Comparison of ENCODE assay signal across 10 cellular contexts in genomic region chr19:17861542-17862402, GRCh38. TPM values are rescaled to one million over a fixed set of nuclear protein-coding genes. Genes with fewer than 3 reads are reported as not detected.
DNase-seq lines count a peak whose midpoint lies in the region; ATAC-seq, FAIRE-seq and TF ChIP-seq lines count a peak whose summit lies in the region.
"Had no signal": no experiment of that assay in that cellular context is flagged by ENCODE, and none has a peak within 500 bp of the region (broad histone marks: within the 10 kb centered on the region; RNA-seq: fewer than 3 reads in every experiment).

No MANE protein-coding gene starts in this region.

- DNase-seq in HepG2 (ENCODE audit: low spot score) (no peak), right lobe of liver (no peak), thyroid gland (no peak), NCI-H226 (no peak), iPS-NIHi7 (ENCODE audit: extremely low spot score) (no peak)
- DNase-seq in activated CD8-positive, alpha-beta memory T cell treated with anti-CD3 and anti-CD28 coated beads, Interleukin-2, amount 10 ng/mL, durations not matched to agents 7 days and 5 days: peak; percentile 39

- BruUV-seq in HepG2 (replicated peaks; lab: Mats Ljungman, UMichigan): no TSS peak

- TF ChIP-seq POLR2A in HepG2 (IDR thresholded peaks at IDR 0.05; ENCODE audit: insufficient read depth in 1 of 2, low read depth in 2 of 2, low read length in 2 of 2) (peak; percentile 35 to 38; a peak in 1 of 4 replicates), right lobe of liver (IDR thresholded peaks at IDR 0.05) (no peak), thyroid gland (IDR thresholded peaks at IDR 0.05) (no peak)

- H2AFZ ChIP-seq in HepG2 (ENCODE audit: low read length): no peak overlapping the region

- H3K4me3 Mint-ChIP-seq in activated CD8-positive, alpha-beta memory T cell treated with anti-CD3 and anti-CD28 coated beads, Interleukin-2, amount 10 ng/mL, durations not matched to agents 7 days and 5 days: peak overlapping the region; percentile 94

- in situ Hi-C loops in HepG2 (cut with HindIII; ENCODE audit: extremely low pct_ligation_motif_present, low pct_unique_long_range_greater_than_20kb): no loop called here

- H3K36me3 Mint-ChIP-seq in activated CD8-positive, alpha-beta memory T cell treated with anti-CD3 and anti-CD28 coated beads, Interleukin-2, amount 10 ng/mL, durations not matched to agents 7 days and 5 days: peaks cover 40% of the 10 kb centered on the region

- no peaks in the 10 kb centered on the region for H3K27me3 Mint-ChIP-seq in activated CD8-positive, alpha-beta memory T cell treated with anti-CD3 and anti-CD28 coated beads, Interleukin-2, amount 10 ng/mL, durations not matched to agents 7 days and 5 days

- peaks cover 27% of the 10 kb centered on the region for H3K79me2 ChIP-seq in HepG2 (ENCODE audit: insufficient read depth, low read length)

- peaks cover 35% of the 10 kb centered on the region for H3K4me1 ChIP-seq in HepG2 (ENCODE audit: insufficient read depth, low read length)
- H3K4me1 ChIP-seq in right lobe of liver: peaks cover 0 to 13% (median 6%) of the 10 kb centered on the region in 4 donors
- peaks cover 3% of the 10 kb centered on the region for H3K4me1 ChIP-seq in iPS-15b (ENCODE audit: control insufficient read depth, insufficient read depth, low read length)
- peaks cover 48 to 61% of the 10 kb centered on the region in 2 donors for H3K4me1 ChIP-seq in thyroid gland

- peaks cover 31% of the 10 kb centered on the region for H3K4me1 Mint-ChIP-seq in activated CD8-positive, alpha-beta memory T cell treated with anti-CD3 and anti-CD28 coated beads, Interleukin-2, amount 10 ng/mL, durations not matched to agents 7 days and 5 days

- 72% methylated on average over 8 of the region's 23 CpGs for WGBS in HepG2 (ENCODE audit: low lambda C conversion rate)
- 90% methylated on average over 2 of the region's 23 CpGs for WGBS in right lobe of liver (ENCODE audit: insufficient coverage, low coverage, low lambda C conversion rate, missing lambda C conversion rate)
- 78 to 86% methylated on average over 15 to 22 of the region's 23 CpGs for WGBS in thyroid gland, 2 donors

- H3K4me3 ChIP-seq in HepG2 (replicated peaks in 1 of 3; ENCODE audit: insufficient read depth in 1 of 3, low read depth in 2 of 3, low read length in 3 of 3) (peak overlapping the region; percentile 91 to 97 (median 96)), right lobe of liver (no peak overlapping the region), iPS-15b (ENCODE audit: low read depth, low read length) (peak overlapping the region; percentile 80), thyroid gland (replicated peaks in 1 of 3) (no peak overlapping the region)

- H3K27me3 ChIP-seq in HepG2 (ENCODE audit: control insufficient read depth in 1 of 2, insufficient read depth in 2 of 2, low read length in 2 of 2) (no peaks in the 10 kb centered on the region; a peak in 1 of 5 replicates), right lobe of liver (no peaks in the 10 kb centered on the region), iPS-15b (ENCODE audit: control insufficient read depth, insufficient read depth, low read length) (no peaks in the 10 kb centered on the region), thyroid gland (no peaks in the 10 kb centered on the region)

- POLR2A ChIA-PET in HepG2 (lab: Yijun Ruan, JAX): interaction anchor here (1.2 to 1.6 kb wide), 3 partner anchors 15 to 256 kb away, joined by 3 to 4 read pairs (median 3); no protein-coding TSS in a partner anchor

- H4K20me1 ChIP-seq in HepG2 (ENCODE audit: insufficient read depth, low read length): peaks cover 55% of the 10 kb centered on the region

- H3K27ac ChIP-seq in HepG2 (ENCODE audit: extremely low read length, insufficient read depth, low read length) (peak overlapping the region; percentile 82), right lobe of liver (no peak overlapping the region), thyroid gland (peak overlapping the region; percentile 63 to 85 (median 84))

- FAIRE-seq in HepG2 (lab: Jason Lieb, UNC): no peak
- FAIRE-seq: G401.6 had no signal

- peak overlapping the region; percentile 93 for H3K27ac Mint-ChIP-seq in activated CD8-positive, alpha-beta memory T cell treated with anti-CD3 and anti-CD28 coated beads, Interleukin-2, amount 10 ng/mL, durations not matched to agents 7 days and 5 days

- no peak for TF ChIP-seq RAD21 in HepG2 (CRISPR knock-in tag; IDR thresholded peaks at IDR 0.05)

- TF ChIP-seq CTCF in HepG2 (CRISPR knock-in tag; IDR thresholded peaks at IDR 0.05): no peak
- TF ChIP-seq CTCF in right lobe of liver (IDR thresholded peaks at IDR 0.05): no peak
- no peak for TF ChIP-seq CTCF in thyroid gland (IDR thresholded peaks at IDR 0.05)

- TF ChIP-seq EP300 in HepG2 (IDR thresholded peaks at IDR 0.05; ENCODE audit: low read depth in 2 of 2, low read length in 2 of 2): no peak
- TF ChIP-seq EP300 in HepG2 (CRISPR knock-in tag; IDR thresholded peaks at IDR 0.05; ENCODE audit: borderline replicate concordance): no peak

- H3K4me2 ChIP-seq in HepG2 (ENCODE audit: low read depth, low read length): peak overlapping the region; percentile 82

- peaks cover 14 to 33% of the 10 kb centered on the region in 2 experiments for H3K36me3 ChIP-seq in HepG2 (replicated peaks in 1 of 2; ENCODE audit: control insufficient read depth in 1 of 2, insufficient read depth in 2 of 2, low read length in 2 of 2)
- H3K36me3 ChIP-seq in right lobe of liver: peaks cover 17 to 35% (median 22%) of the 10 kb centered on the region in 4 donors
- peaks cover 44% of the 10 kb centered on the region for H3K36me3 ChIP-seq in iPS-15b (ENCODE audit: control insufficient read depth, insufficient read depth, low read length)
- H3K36me3 ChIP-seq in thyroid gland: peaks cover 24 to 30% of the 10 kb centered on the region in 2 donors

- intact Hi-C loops in HepG2 (cut with micrococcal nuclease; ENCODE audit: unreplicated experiment) (no loop called here), right lobe of liver (cut with DNase I) (loop anchor here in 1 of 2 donors (10.0 kb wide), 1 partner anchor 63 kb away; no protein-coding TSS in a partner anchor), thyroid gland (cut with DNase I) (loop anchor here (5.0 kb wide), 2 partner anchors 136 to 196 kb away; no protein-coding TSS in a partner anchor)

- no peaks in the 10 kb centered on the region for H3K9me3 ChIP-seq in HepG2 (ENCODE audit: low read length)
- H3K9me3 ChIP-seq in right lobe of liver: no peaks in the 10 kb centered on the region
- H3K9me3 ChIP-seq in iPS-15b (ENCODE audit: control insufficient read depth, insufficient read depth, low read length): no peaks in the 10 kb centered on the region
- no peaks in the 10 kb centered on the region for H3K9me3 ChIP-seq in thyroid gland

- H3K9me3 Mint-ChIP-seq in activated CD8-positive, alpha-beta memory T cell treated with anti-CD3 and anti-CD28 coated beads, Interleukin-2, amount 10 ng/mL, durations not matched to agents 7 days and 5 days (ENCODE audit: low read depth): no peaks in the 10 kb centered on the region

- H3K9ac ChIP-seq in HepG2 (ENCODE audit: insufficient read depth, low read depth, low read length) (peak overlapping the region; percentile 99), iPS-15b (ENCODE audit: low read depth, low read length) (peak overlapping the region; percentile 97)

- CTCF ChIA-PET in HepG2 (lab: Yijun Ruan, JAX; ENCODE audit: low intra/inter-chr PET ratio, low total read pairs): no interaction called here
- CTCF ChIA-PET in activated CD8-positive, alpha-beta memory T cell treated with anti-CD3 and anti-CD28 coated beads, Interleukin-2, amount 10 ng/mL, durations not matched to agents 7 days and 5 days (lab: Charles Lee): interaction anchor here (0.9 to 9.5 kb wide), 3 partner anchors 10 to 71 kb away, joined by 3 to 361 read pairs (median 34); partner anchors contain the start of genes CCDC124 and SLC5A5

- ATAC-seq in HepG2 (no peak), right lobe of liver (no peak), HG02840 (IDR thresholded peaks at IDR 0.05; ENCODE audit: low FRiP score, unreplicated experiment) (no peak)
- no peak for ATAC-seq in activated CD8-positive, alpha-beta memory T cell treated with anti-CD3 and anti-CD28 coated beads, Interleukin-2, amount 10 ng/mL, durations not matched to agents 7 days and 5 days

RNA-seq across cellular contexts. Expression of gene RPL18A, which starts 2.1 kb away (rescaled TPM):
- total RNA-seq in HepG2 (2016; rRNA removed; fragmentation: Illumina TruSeq; extraction: Trizol): 1,471 and 1,490 TPM in 2 replicates
- total RNA-seq in HepG2 (2016; cell fraction: cytosol; rRNA removed; fragmentation: Illumina TruSeq; extraction: Trizol; ENCODE audit: low read depth): 3,356 and 3,471 TPM in 2 replicates
- total RNA-seq in HepG2 (2016; cell fraction: insoluble cytoplasmic fraction; rRNA removed; fragmentation: Illumina TruSeq; extraction: Trizol): 1,484 and 1,563 TPM in 2 replicates
- total RNA-seq in HepG2 (2016; cell fraction: membrane; rRNA removed; fragmentation: Illumina TruSeq; extraction: Trizol): 4,403 and 4,828 TPM in 2 replicates
- total RNA-seq in HepG2 (2016; cell fraction: nucleus; rRNA removed; fragmentation: Illumina TruSeq; extraction: Trizol): 550 and 622 TPM in 2 replicates
- 2,004 and 2,232 TPM in 2 replicates for polyA plus RNA-seq in HepG2 (2011; rRNA removed)
- 2,519 and 3,516 TPM in 2 replicates for polyA plus RNA-seq in HepG2 (2011; cell fraction: cytosol; rRNA removed)
- 865 and 944 TPM in 2 replicates for polyA plus RNA-seq in HepG2 (2011; cell fraction: nucleus; rRNA removed)
- polyA plus RNA-seq in HepG2 (2012): 2,311 and 3,663 TPM in 2 replicates
- polyA plus RNA-seq in HepG2 (2016; cell fraction: cytosol; fragmentation: Illumina TruSeq; extraction: Trizol; ENCODE audit: low read depth): 5,329 and 5,962 TPM in 2 replicates
- polyA plus RNA-seq in HepG2 (2016; cell fraction: insoluble cytoplasmic fraction; fragmentation: Illumina TruSeq; extraction: Trizol; ENCODE audit: low read depth): 2,198 and 2,250 TPM in 2 replicates
- polyA plus RNA-seq in HepG2 (2016; cell fraction: membrane; fragmentation: Illumina TruSeq; extraction: Trizol; ENCODE audit: low read depth): 6,513 and 6,759 TPM in 2 replicates
- polyA plus RNA-seq in HepG2 (2016; cell fraction: nucleus; fragmentation: Illumina TruSeq; extraction: Trizol; ENCODE audit: insufficient read depth, low read depth): 1,298 and 1,347 TPM in 2 replicates
- 547 and 652 TPM in 2 replicates for polyA minus RNA-seq in HepG2 (2011; rRNA and poly(A)+ RNA removed; ENCODE audit: low replicate concordance)
- polyA minus RNA-seq in HepG2 (2011; cell fraction: cytosol; rRNA and poly(A)+ RNA removed): 819 and 843 TPM in 2 replicates
- 236 and 251 TPM in 2 replicates for polyA minus RNA-seq in HepG2 (2011; cell fraction: nucleus; rRNA and poly(A)+ RNA removed)
- total RNA-seq in right lobe of liver: 100 to 1,000 TPM; 449 to 778 (median 494) TPM
- 1,000 to 10,000 TPM; 1,945 to 2,182 TPM for total RNA-seq in activated CD8-positive, alpha-beta memory T cell treated with anti-CD3 and anti-CD28 coated beads, Interleukin-2, amount 10 ng/mL, durations not matched to agents 7 days and 5 days
- total RNA-seq in thyroid gland: 1,000 to 10,000 TPM in 2 of 4 donors, 100 to 1,000 TPM in 2; 718 to 1,678 (median 1,197) TPM

RNA-seq across cellular contexts. Expression of gene SLC5A5, which starts 10.0 kb away (rescaled TPM):
- total RNA-seq in HepG2 (2016; rRNA removed; fragmentation: Illumina TruSeq; extraction: Trizol): not detected in 2 replicates
- total RNA-seq in HepG2 (2016; cell fraction: cytosol; rRNA removed; fragmentation: Illumina TruSeq; extraction: Trizol; ENCODE audit: low read depth): not detected in 2 replicates
- total RNA-seq in HepG2 (2016; cell fraction: insoluble cytoplasmic fraction; rRNA removed; fragmentation: Illumina TruSeq; extraction: Trizol): not detected in 2 replicates
- not detected in 2 replicates for total RNA-seq in HepG2 (2016; cell fraction: membrane; rRNA removed; fragmentation: Illumina TruSeq; extraction: Trizol)
- not detected in 2 replicates for total RNA-seq in HepG2 (2016; cell fraction: nucleus; rRNA removed; fragmentation: Illumina TruSeq; extraction: Trizol)
- not detected in 2 replicates for polyA plus RNA-seq in HepG2 (2011; rRNA removed)
- not detected in 2 replicates for polyA plus RNA-seq in HepG2 (2011; cell fraction: cytosol; rRNA removed)
- polyA plus RNA-seq in HepG2 (2011; cell fraction: nucleus; rRNA removed): not detected in 2 replicates
- not detected in 2 replicates for polyA plus RNA-seq in HepG2 (2012)
- polyA plus RNA-seq in HepG2 (2016; cell fraction: cytosol; fragmentation: Illumina TruSeq; extraction: Trizol; ENCODE audit: low read depth): not detected in 2 replicates
- polyA plus RNA-seq in HepG2 (2016; cell fraction: insoluble cytoplasmic fraction; fragmentation: Illumina TruSeq; extraction: Trizol; ENCODE audit: low read depth): not detected in 2 replicates
- not detected in 2 replicates for polyA plus RNA-seq in HepG2 (2016; cell fraction: membrane; fragmentation: Illumina TruSeq; extraction: Trizol; ENCODE audit: low read depth)
- not detected in 2 replicates for polyA plus RNA-seq in HepG2 (2016; cell fraction: nucleus; fragmentation: Illumina TruSeq; extraction: Trizol; ENCODE audit: insufficient read depth, low read depth)
- 0.06 and 0.09 TPM in 2 replicates for polyA minus RNA-seq in HepG2 (2011; rRNA and poly(A)+ RNA removed; ENCODE audit: low replicate concordance)
- polyA minus RNA-seq in HepG2 (2011; cell fraction: cytosol; rRNA and poly(A)+ RNA removed): not detected in 2 replicates
- polyA minus RNA-seq in HepG2 (2011; cell fraction: nucleus; rRNA and poly(A)+ RNA removed): not detected in 2 replicates
- total RNA-seq in right lobe of liver: not detected
- total RNA-seq in activated CD8-positive, alpha-beta memory T cell treated with anti-CD3 and anti-CD28 coated beads, Interleukin-2, amount 10 ng/mL, durations not matched to agents 7 days and 5 days: under 1 TPM; 0.59 to 0.73 TPM
- total RNA-seq in thyroid gland: 1 to 10 TPM in 3 of 4 donors, under 1 TPM in 1; 0.34 to 4.3 (median 2.6) TPM
- total RNA-seq: SK-MEL-5 had no signal

RNA-seq across cellular contexts. Expression of gene JAK3, which starts 14.0 kb away (rescaled TPM):
- total RNA-seq in HepG2 (2016; rRNA removed; fragmentation: Illumina TruSeq; extraction: Trizol): 2.8 and 3.4 TPM in 2 replicates
- 1.2 and 1.3 TPM in 2 replicates for total RNA-seq in HepG2 (2016; cell fraction: cytosol; rRNA removed; fragmentation: Illumina TruSeq; extraction: Trizol; ENCODE audit: low read depth)
- 2.5 and 3.4 TPM in 2 replicates for total RNA-seq in HepG2 (2016; cell fraction: insoluble cytoplasmic fraction; rRNA removed; fragmentation: Illumina TruSeq; extraction: Trizol)
- total RNA-seq in HepG2 (2016; cell fraction: membrane; rRNA removed; fragmentation: Illumina TruSeq; extraction: Trizol): 0.72 and 1.3 TPM in 2 replicates
- 4.4 and 4.8 TPM in 2 replicates for total RNA-seq in HepG2 (2016; cell fraction: nucleus; rRNA removed; fragmentation: Illumina TruSeq; extraction: Trizol)
- 18.6 and 30.1 TPM in 2 replicates for polyA plus RNA-seq in HepG2 (2011; rRNA removed)
- polyA plus RNA-seq in HepG2 (2011; cell fraction: cytosol; rRNA removed): 8.8 and 10.2 TPM in 2 replicates
- polyA plus RNA-seq in HepG2 (2011; cell fraction: nucleus; rRNA removed): 106 and 107 TPM in 2 replicates
- polyA plus RNA-seq in HepG2 (2012): 6.1 and 10.2 TPM in 2 replicates
- 0.15 and 0.17 TPM in 2 replicates for polyA plus RNA-seq in HepG2 (2016; cell fraction: cytosol; fragmentation: Illumina TruSeq; extraction: Trizol; ENCODE audit: low read depth)
- 1.3 and 1.7 TPM in 2 replicates for polyA plus RNA-seq in HepG2 (2016; cell fraction: insoluble cytoplasmic fraction; fragmentation: Illumina TruSeq; extraction: Trizol; ENCODE audit: low read depth)
- 0.35 and 0.45 TPM in 2 replicates for polyA plus RNA-seq in HepG2 (2016; cell fraction: membrane; fragmentation: Illumina TruSeq; extraction: Trizol; ENCODE audit: low read depth)
- 10.2 and 12.3 TPM in 2 replicates for polyA plus RNA-seq in HepG2 (2016; cell fraction: nucleus; fragmentation: Illumina TruSeq; extraction: Trizol; ENCODE audit: insufficient read depth, low read depth)
- 1.7 and 37.2 TPM in 2 replicates for polyA minus RNA-seq in HepG2 (2011; rRNA and poly(A)+ RNA removed; ENCODE audit: low replicate concordance)
- polyA minus RNA-seq in HepG2 (2011; cell fraction: cytosol; rRNA and poly(A)+ RNA removed): 13.1 and 19.0 TPM in 2 replicates
- 23.9 and 29.3 TPM in 2 replicates for polyA minus RNA-seq in HepG2 (2011; cell fraction: nucleus; rRNA and poly(A)+ RNA removed)
- 1 to 10 TPM; 1.1 to 5.5 (median 2.3) TPM for total RNA-seq in right lobe of liver
- total RNA-seq in activated CD8-positive, alpha-beta memory T cell treated with anti-CD3 and anti-CD28 coated beads, Interleukin-2, amount 10 ng/mL, durations not matched to agents 7 days and 5 days: 100 to 1,000 TPM; 137 to 146 TPM
- total RNA-seq in thyroid gland: 10 to 100 TPM in 1 of 4 donors, 1 to 10 TPM in 3; 1.8 to 12.3 (median 5.2) TPM

RNA-seq across cellular contexts. Expression of gene INSL3, which starts 40.5 kb away (rescaled TPM):
- not detected in 2 replicates for total RNA-seq in HepG2 (2016; rRNA removed; fragmentation: Illumina TruSeq; extraction: Trizol)
- not detected in 2 replicates for total RNA-seq in HepG2 (2016; cell fraction: cytosol; rRNA removed; fragmentation: Illumina TruSeq; extraction: Trizol; ENCODE audit: low read depth)
- not detected in 2 replicates for total RNA-seq in HepG2 (2016; cell fraction: insoluble cytoplasmic fraction; rRNA removed; fragmentation: Illumina TruSeq; extraction: Trizol)
- not detected in 2 replicates for total RNA-seq in HepG2 (2016; cell fraction: membrane; rRNA removed; fragmentation: Illumina TruSeq; extraction: Trizol)
- not detected in 2 replicates for total RNA-seq in HepG2 (2016; cell fraction: nucleus; rRNA removed; fragmentation: Illumina TruSeq; extraction: Trizol)
- 0.30 and 0.44 TPM in 2 replicates for polyA plus RNA-seq in HepG2 (2011; rRNA removed)
- 0.21 TPM in 1 of 2 replicates, not detected in the other for polyA plus RNA-seq in HepG2 (2011; cell fraction: cytosol; rRNA removed)
- 1.2 and 1.5 TPM in 2 replicates for polyA plus RNA-seq in HepG2 (2011; cell fraction: nucleus; rRNA removed)
- polyA plus RNA-seq in HepG2 (2012): 0.23 and 0.35 TPM in 2 replicates
- not detected in 2 replicates for polyA plus RNA-seq in HepG2 (2016; cell fraction: cytosol; fragmentation: Illumina TruSeq; extraction: Trizol; ENCODE audit: low read depth)
- polyA plus RNA-seq in HepG2 (2016; cell fraction: insoluble cytoplasmic fraction; fragmentation: Illumina TruSeq; extraction: Trizol; ENCODE audit: low read depth): not detected in 2 replicates
- not detected in 2 replicates for polyA plus RNA-seq in HepG2 (2016; cell fraction: membrane; fragmentation: Illumina TruSeq; extraction: Trizol; ENCODE audit: low read depth)
- not detected in 2 replicates for polyA plus RNA-seq in HepG2 (2016; cell fraction: nucleus; fragmentation: Illumina TruSeq; extraction: Trizol; ENCODE audit: insufficient read depth, low read depth)
- polyA minus RNA-seq in HepG2 (2011; rRNA and poly(A)+ RNA removed; ENCODE audit: low replicate concordance): 0.88 TPM in 1 of 2 replicates, not detected in the other
- polyA minus RNA-seq in HepG2 (2011; cell fraction: cytosol; rRNA and poly(A)+ RNA removed): not detected in 2 replicates
- polyA minus RNA-seq in HepG2 (2011; cell fraction: nucleus; rRNA and poly(A)+ RNA removed): not detected in 2 replicates
- total RNA-seq in right lobe of liver: not detected
- total RNA-seq in activated CD8-positive, alpha-beta memory T cell treated with anti-CD3 and anti-CD28 coated beads, Interleukin-2, amount 10 ng/mL, durations not matched to agents 7 days and 5 days: 1 to 10 TPM; 1.7 to 2.2 TPM
- total RNA-seq in thyroid gland: under 1 TPM in 2 of 4 donors, not detected in 2; 0.89 to 0.94 TPM
- total RNA-seq: SK-MEL-5 had no signal

Comparison
In these comparisons a context has a peak if more than half of its experiments do, and no peak if none do; other contexts are left out.
1. H3K27ac ChIP-seq: peak in HepG2 (single experiment) and thyroid gland (3 of 3); none in right lobe of liver (0 of 3).
2. H3K4me3 ChIP-seq: peak in HepG2 (3 of 3) and iPS-15b (single experiment); none in right lobe of liver (0 of 3) and thyroid gland (0 of 3).
3. POLR2A ChIP-seq: peak in HepG2 (2 of 2); none in right lobe of liver (single experiment) and thyroid gland (0 of 2).
4. RNA of gene JAK3, which starts 14.0 kb away (total RNA-seq): 137 to 146 TPM in activated CD8-positive, alpha-beta memory T cell treated with anti-CD3 and anti-CD28 coated beads, Interleukin-2, amount 10 ng/mL, durations not matched to agents 7 days and 5 days; 1.8 to 12.3 TPM in thyroid gland, 0.72 to 4.8 TPM in HepG2 and 1.1 to 5.5 TPM in right lobe of liver; every median in the first group is over 10 times any median in the second.